ENCODE assay signal across 1 cellular context in genomic region chr10:95907454-95908253, GRCh38.
TF ChIP-seq lines count a peak whose summit lies in the region.

Gene CC2D2B (plus strand): TSS chr10:95907975. CDS start chr10:95911324, 3,349 bp downstream.

TF ChIP-seq in K562, 482 proteins besides CTCF, POLR2A, EP300 and RAD21 (continued from another document):
- TF ChIP-seq CREB3L1 (IDR thresholded peaks at IDR 0.05; ENCODE audit: borderline replicate concordance, low read depth) = peak; percentile 46; the same call in 1 of the 2 replicates
- no peak for TF ChIP-seq TARDBP (IDR thresholded peaks at IDR 0.05)
- no peak for TF ChIP-seq SMARCB1 (IDR thresholded peaks at IDR 0.05; ENCODE audit: insufficient read length, low read depth)
- TF ChIP-seq CREM (IDR thresholded peaks at IDR 0.05; ENCODE audit: low read depth) = 0 out of 2 replicates have a peak, but pooled peaks have one; percentile 15
- TF ChIP-seq JUNB (CRISPR knock-in tag; conservative IDR thresholded peaks at IDR 0.05) = no peak
- TF ChIP-seq ZSCAN32 (CRISPR knock-in tag; IDR thresholded peaks at IDR 0.05) = no peak
- peak; percentile 34 for TF ChIP-seq PHF20 (IDR thresholded peaks at IDR 0.05; ENCODE audit: partially characterized antibody)
- no peak for TF ChIP-seq ILK (tag; IDR thresholded peaks at IDR 0.05; ENCODE audit: borderline replicate concordance, low read depth)
- TF ChIP-seq, protein P1, sequence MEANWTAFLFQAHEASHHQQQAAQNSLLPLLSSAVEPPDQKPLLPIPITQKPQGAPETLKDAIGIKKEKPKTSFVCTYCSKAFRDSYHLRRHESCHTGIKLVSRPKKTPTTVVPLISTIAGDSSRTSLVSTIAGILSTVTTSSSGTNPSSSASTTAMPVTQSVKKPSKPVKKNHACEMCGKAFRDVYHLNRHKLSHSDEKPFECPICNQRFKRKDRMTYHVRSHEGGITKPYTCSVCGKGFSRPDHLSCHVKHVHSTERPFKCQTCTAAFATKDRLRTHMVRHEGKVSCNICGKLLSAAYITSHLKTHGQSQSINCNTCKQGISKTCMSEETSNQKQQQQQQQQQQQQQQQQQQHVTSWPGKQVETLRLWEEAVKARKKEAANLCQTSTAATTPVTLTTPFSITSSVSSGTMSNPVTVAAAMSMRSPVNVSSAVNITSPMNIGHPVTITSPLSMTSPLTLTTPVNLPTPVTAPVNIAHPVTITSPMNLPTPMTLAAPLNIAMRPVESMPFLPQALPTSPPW (CRISPR knock-in tag; IDR thresholded peaks at IDR 0.05) = 0 out of 2 replicates have a peak, but pooled peaks have one; percentile 19
- TF ChIP-seq ZNF699 (CRISPR knock-in tag; IDR thresholded peaks at IDR 0.05; ENCODE audit: insufficient replicate concordance) = no peak
- 0 out of 2 replicates have a peak, but pooled peaks have one; percentile 27 for TF ChIP-seq RNF2 (IDR thresholded peaks at IDR 0.05)
- peak; percentile 50; the same call in 1 of the 2 replicates for TF ChIP-seq GABPB1 (CRISPR knock-in tag; IDR thresholded peaks at IDR 0.05)
- no peak for TF ChIP-seq EHMT2 (IDR thresholded peaks at IDR 0.05)
- 0 out of 2 replicates have a peak, but pooled peaks have one; percentile 8 for TF ChIP-seq ZNF24 (IDR thresholded peaks at IDR 0.05)
- TF ChIP-seq HNRNPUL1 (IDR thresholded peaks at IDR 0.05; ENCODE audit: low read length) = no peak
- peak; percentile 66 for TF ChIP-seq RBBP5 (IDR thresholded peaks at IDR 0.05; ENCODE audit: borderline replicate concordance, insufficient read depth, low read length, poor library complexity, severe bottlenecking)
- TF ChIP-seq TFAP4 (CRISPR knock-in tag; IDR thresholded peaks at IDR 0.05; ENCODE audit: borderline replicate concordance) = peak; percentile 39; the same call in 1 of the 2 replicates
- 0 out of 2 replicates have a peak, but pooled peaks have one; percentile 33 for TF ChIP-seq LCOR (CRISPR knock-in tag; IDR thresholded peaks at IDR 0.05)
- no peak for TF ChIP-seq CBFA2T3 (IDR thresholded peaks at IDR 0.05)
